ENCODE assay signal across 17 cellular contexts in genomic region chr13:112900691-112901091, GRCh38.
A peak's percentile ranks its signal among the peaks of the same experiment; 100 is the strongest.
DNase-seq lines count a peak whose midpoint lies in the region; ATAC-seq, FAIRE-seq and TF ChIP-seq lines count a peak whose summit lies in the region.
"Had no signal": no experiment of that assay in that cellular context is flagged by ENCODE, and none has a peak within 500 bp of the region (broad histone marks: within the 10 kb centered on the region; RNA-seq: fewer than 3 reads in every experiment).

No MANE protein-coding gene starts in this region.

- no peak for FAIRE-seq in kidney (lab: Jason Lieb, UNC)

- H3K27me3 Mint-ChIP-seq in H9 (ENCODE audit: low read depth), result peaks cover 14% of the 10 kb centered on the region
- no peaks in the 10 kb centered on the region for H3K27me3 Mint-ChIP-seq in activated CD4-positive, alpha-beta T cell treated with anti-CD3 and anti-CD28 coated beads, Interleukin-2, amount 10 ng/mL, durations not matched to agents 7 days and 5 days
- H3K27me3 Mint-ChIP-seq: B cell had no signal

- TF ChIP-seq CTCF in H9 (conservative IDR thresholded peaks at IDR 0.05) (no peak), kidney (IDR thresholded peaks at IDR 0.05; ENCODE audit: borderline replicate concordance, extremely low read depth, insufficient read depth) (no peak), foreskin keratinocyte (conservative IDR thresholded peaks at IDR 0.05) (no peak), OCI-LY7 (conservative IDR thresholded peaks at IDR 0.05; ENCODE audit: low read length) (no peak)

- H3K9me2 ChIP-seq in OCI-LY7 (ENCODE audit: insufficient read depth, low read length), result no peaks in the 10 kb centered on the region

- no peak overlapping the region for H3K9ac ChIP-seq in BLaER1 treated with 17β-estradiol and CSF1 and Interleukin-3, amounts not matched to agents 10 nM and 100 nM
- H3K9ac ChIP-seq in H9 (ENCODE audit: extremely low read depth, insufficient read length, low read length) (no peak overlapping the region), kidney (ENCODE audit: low read length in 2 of 2) (no peak overlapping the region)

- H3K27me3 ChIP-seq in BLaER1 treated with 17β-estradiol and CSF1 and Interleukin-3, amounts not matched to agents 10 nM and 100 nM, result peaks cover 81 to 100% (median 99%) of the 10 kb centered on the region in 11 experiments
- H3K27me3 ChIP-seq in H9 (ENCODE audit: insufficient read depth, low read length) (no peaks in the 10 kb centered on the region), foreskin keratinocyte (peaks cover 29% of the 10 kb centered on the region)
- H3K27me3 ChIP-seq: MG63 had no signal

- no CpG with 5 or more reads among the region's 8 CpGs for WGBS in H9 (ENCODE audit: extremely low coverage, insufficient read length, low lambda C conversion rate)

- H2BK20ac ChIP-seq in H9 (ENCODE audit: low read depth, low read length, poor library complexity, severe bottlenecking), result no peak overlapping the region

- no peak overlapping the region for H2BK12ac ChIP-seq in H9 (ENCODE audit: insufficient read length, low read depth, low read length)

- no peak overlapping the region for H3K23ac ChIP-seq in H9 (ENCODE audit: insufficient read length, low read depth, low read length)

- no peaks in the 10 kb centered on the region for H3K79me2 ChIP-seq in H9 (ENCODE audit: insufficient read depth, low read length)
- no peaks in the 10 kb centered on the region for H3K79me2 ChIP-seq in OCI-LY7 (ENCODE audit: insufficient read depth, low read depth, low read length)

- peaks cover 0 to 6% (median 0%) of the 10 kb centered on the region in 11 experiments; a peak in 3 of 22 replicates for H3K36me3 ChIP-seq in BLaER1 treated with 17β-estradiol and CSF1 and Interleukin-3, amounts not matched to agents 10 nM and 100 nM
- no peaks in the 10 kb centered on the region for H3K36me3 ChIP-seq in kidney (ENCODE audit: control insufficient read depth in 1 of 2, insufficient read depth in 2 of 2, low read length in 2 of 2)
- no peaks in the 10 kb centered on the region for H3K36me3 ChIP-seq in OCI-LY7 (ENCODE audit: insufficient read depth, low read length)
- H3K36me3 ChIP-seq: MG63 had no signal

- no peak overlapping the region for H3K4me3 ChIP-seq in BLaER1 treated with 17β-estradiol and CSF1 and Interleukin-3, amounts not matched to agents 10 nM and 100 nM
- H3K4me3 ChIP-seq in kidney (ENCODE audit: low read length in 2 of 2) (no peak overlapping the region), OCI-LY7 (ENCODE audit: low read depth, low read length, poor library complexity, severe bottlenecking) (no peak overlapping the region)
- H3K4me3 ChIP-seq: MG63 had no signal

- H4K20me1 ChIP-seq in BLaER1 treated with 17β-estradiol and CSF1 and Interleukin-3, amounts not matched to agents 10 nM and 100 nM, result peaks cover 0 to 38% (median 14%) of the 10 kb centered on the region in 11 experiments; a peak in 17 of 22 replicates
- H4K20me1 ChIP-seq in H9 (ENCODE audit: control insufficient read depth, insufficient read depth, insufficient read length) (no peaks in the 10 kb centered on the region), OCI-LY7 (ENCODE audit: insufficient read depth, low read length) (no peaks in the 10 kb centered on the region)

- H3K27ac ChIP-seq in BLaER1 treated with 17β-estradiol and CSF1 and Interleukin-3, amounts not matched to agents 10 nM and 100 nM, result no peak overlapping the region
- no peak overlapping the region for H3K27ac ChIP-seq in H9 (ENCODE audit: insufficient read length, low read depth, low read length)
- H3K27ac ChIP-seq in kidney (ENCODE audit: low read depth in 2 of 2, low read length in 2 of 2), result peak overlapping the region; percentile 6 to 10
- H3K27ac ChIP-seq in foreskin keratinocyte, result no peak overlapping the region
- H3K27ac ChIP-seq in OCI-LY7 (ENCODE audit: low read depth, low read length, poor library complexity, severe bottlenecking), result no peak overlapping the region
- H3K27ac ChIP-seq: RWPE1 had no signal

- H3K9me3 ChIP-seq in BLaER1 treated with 17β-estradiol and CSF1 and Interleukin-3, amounts not matched to agents 10 nM and 100 nM (replicated peaks in 1 of 11), result peaks cover 26 to 32% (median 31%) of the 10 kb centered on the region in 11 experiments
- H3K9me3 ChIP-seq in H9 (ENCODE audit: control insufficient read depth, low read depth, low read length) (no peaks in the 10 kb centered on the region), kidney (ENCODE audit: control insufficient read depth in 1 of 2, low read length in 2 of 2) (no peaks in the 10 kb centered on the region), OCI-LY7 (ENCODE audit: low read length) (no peaks in the 10 kb centered on the region)

- no peak overlapping the region for H2BK5ac ChIP-seq in H9 (ENCODE audit: insufficient read length, low read length)

- H3K4me1 ChIP-seq in BLaER1 treated with 17β-estradiol and CSF1 and Interleukin-3, amounts not matched to agents 10 nM and 100 nM, result peaks cover 0 to 11% (median 6%) of the 10 kb centered on the region in 10 experiments; a peak in 18 of 20 replicates
- H3K4me1 ChIP-seq in H9 (ENCODE audit: insufficient read depth, low read length), result peaks cover 4% of the 10 kb centered on the region; the same call in 1 of the 2 replicates
- peaks cover 17 to 29% of the 10 kb centered on the region in 2 donors for H3K4me1 ChIP-seq in kidney (ENCODE audit: control insufficient read depth in 1 of 2, insufficient read depth in 1 of 2, low read depth in 1 of 2, low read length in 2 of 2)
- no peaks in the 10 kb centered on the region for H3K4me1 ChIP-seq in foreskin keratinocyte
- H3K4me1 ChIP-seq in OCI-LY7 (ENCODE audit: insufficient read depth, low read length, poor library complexity, severe bottlenecking), result no peaks in the 10 kb centered on the region

- H4K5ac ChIP-seq in H9 (ENCODE audit: insufficient read length, low read depth, low read length), result no peak overlapping the region

- no peak overlapping the region for H2BK120ac ChIP-seq in H9 (ENCODE audit: low read depth, low read length, poor library complexity, severe bottlenecking)

- no peak overlapping the region; a peak in 1 of 5 replicates for H3K4me3 Mint-ChIP-seq in H9
- no peak overlapping the region for H3K4me3 Mint-ChIP-seq in activated CD4-positive, alpha-beta T cell treated with anti-CD3 and anti-CD28 coated beads, Interleukin-2, amount 10 ng/mL, durations not matched to agents 7 days and 5 days
- H3K4me3 Mint-ChIP-seq: B cell; CD8-positive, alpha-beta T cell had no signal

- peak overlapping the region in 2 of 3 experiments; percentile 52 to 89; a peak in 3 of 7 replicates for H3K27ac Mint-ChIP-seq in H9
- no peak overlapping the region for H3K27ac Mint-ChIP-seq in activated CD4-positive, alpha-beta T cell treated with anti-CD3 and anti-CD28 coated beads, Interleukin-2, amount 10 ng/mL, durations not matched to agents 7 days and 5 days
- H3K27ac Mint-ChIP-seq: B cell; CD8-positive, alpha-beta T cell had no signal

- H3K23me2 ChIP-seq in H9 (ENCODE audit: insufficient read length, low read depth, low read length, poor library complexity, severe bottlenecking), result no peaks in the 10 kb centered on the region

- peaks cover 29 to 33% (median 30%) of the 10 kb centered on the region in 3 experiments for H3K36me3 Mint-ChIP-seq in H9 (ENCODE audit: insufficient read depth in 1 of 3, low read depth in 3 of 3)
- no peaks in the 10 kb centered on the region for H3K36me3 Mint-ChIP-seq in activated CD4-positive, alpha-beta T cell treated with anti-CD3 and anti-CD28 coated beads, Interleukin-2, amount 10 ng/mL, durations not matched to agents 7 days and 5 days (ENCODE audit: low read depth)
- H3K36me3 Mint-ChIP-seq: CD8-positive, alpha-beta T cell had no signal

- peaks cover 12 to 15% of the 10 kb centered on the region in 2 experiments for H3K9me3 Mint-ChIP-seq in H9
- peaks cover 6% of the 10 kb centered on the region for H3K9me3 Mint-ChIP-seq in activated CD4-positive, alpha-beta T cell treated with anti-CD3 and anti-CD28 coated beads, Interleukin-2, amount 10 ng/mL, durations not matched to agents 7 days and 5 days

- no peak for ATAC-seq in sciatic nerve
- ATAC-seq in foreskin keratinocyte, result no peak
- ATAC-seq: CD8-positive, alpha-beta T cell had no signal

- H2AFZ ChIP-seq in H9 (ENCODE audit: low read length) (no peak overlapping the region), OCI-LY7 (ENCODE audit: low read length) (no peak overlapping the region)

- H3K4ac ChIP-seq in H9 (ENCODE audit: low read depth, low read length), result no peak overlapping the region

- DNase-seq in H9, result peak; percentile 29
- peak; percentile 62 for DNase-seq in kidney
- DNase-seq in sciatic nerve (ENCODE audit: low spot score), result peak; percentile 42
- DNase-seq in foreskin keratinocyte, result no peak
- DNase-seq in middle frontal gyrus (ENCODE audit: extremely low spot score, low spot score), result no peak
- DNase-seq in OCI-LY7 (ENCODE audit: low spot score), result no peak
- DNase-seq in activated CD4-positive, alpha-beta T cell treated with anti-CD3 and anti-CD28 coated beads, Interleukin-2, amount 10 ng/mL, durations not matched to agents 7 days and 5 days, result no peak
- DNase-seq: ACHN; CD8-positive, alpha-beta T cell; GOT3; MG63; NCI-H1105; NCI-H187; NCI-H2171 had no signal

- no TSS peak for BruUV-seq in OCI-LY7 (replicated peaks; lab: Mats Ljungman, UMichigan)

- H3K18ac ChIP-seq in H9 (ENCODE audit: insufficient read length, low read depth, low read length), result no peak overlapping the region

- peaks cover 63 to 65% of the 10 kb centered on the region in 2 experiments for H3K4me1 Mint-ChIP-seq in H9
- H3K4me1 Mint-ChIP-seq in activated CD4-positive, alpha-beta T cell treated with anti-CD3 and anti-CD28 coated beads, Interleukin-2, amount 10 ng/mL, durations not matched to agents 7 days and 5 days, result no peaks in the 10 kb centered on the region

- POLR2A ChIA-PET in OCI-LY7 (lab: Charles Lee), result no interaction called here
- POLR2A ChIA-PET in activated CD4-positive, alpha-beta T cell treated with anti-CD3 and anti-CD28 coated beads, Interleukin-2, amount 10 ng/mL, durations not matched to agents 7 days and 5 days (lab: Charles Lee), result no interaction called here

- no peak overlapping the region for H3K14ac ChIP-seq in H9 (ENCODE audit: insufficient read depth, low read length)

- no peaks in the 10 kb centered on the region for H3K79me1 ChIP-seq in H9 (ENCODE audit: insufficient read depth, low read depth, low read length, poor library complexity, severe bottlenecking)

- H4K91ac ChIP-seq in H9 (ENCODE audit: insufficient read length, low read depth, low read length), result no peak overlapping the region

- intact Hi-C loops in kidney (cut with DNase I) (no loop called here), sciatic nerve (cut with DNase I) (no loop called here), OCI-LY7 (cut with micrococcal nuclease; ENCODE audit: unreplicated experiment) (no loop called here)

- no peak overlapping the region for H4K8ac ChIP-seq in H9 (replicated peaks; ENCODE audit: insufficient read length, low read depth, low read length)

- H3T11ph ChIP-seq in H9 (ENCODE audit: low read length), result no peak overlapping the region

- peak overlapping the region in 6 of 11 experiments; percentile 6 to 32 (median 23); a peak in 4 of 22 replicates for H3K4me2 ChIP-seq in BLaER1 treated with 17β-estradiol and CSF1 and Interleukin-3, amounts not matched to agents 10 nM and 100 nM
- no peak overlapping the region for H3K4me2 ChIP-seq in H9 (ENCODE audit: insufficient read depth, insufficient read length, low read length)
- no peak overlapping the region for H3K4me2 ChIP-seq in OCI-LY7 (ENCODE audit: low read length)

- no peak overlapping the region for H2AK5ac ChIP-seq in H9 (ENCODE audit: insufficient read length, low read length)

- CTCF ChIA-PET in OCI-LY7 (lab: Charles Lee; ENCODE audit: unreplicated experiment), result no interaction called here
- CTCF ChIA-PET in activated CD4-positive, alpha-beta T cell treated with anti-CD3 and anti-CD28 coated beads, Interleukin-2, amount 10 ng/mL, durations not matched to agents 7 days and 5 days (lab: Charles Lee), result interaction anchor here (0.5 kb wide), 1 partner anchor 274 kb away, joined by 4 read pairs; no protein-coding TSS in a partner anchor

- no peak overlapping the region for H3K56ac ChIP-seq in H9 (ENCODE audit: insufficient read length, low read depth, low read length)

- H2BK15ac ChIP-seq in H9 (ENCODE audit: low read depth, low read length), result no peak overlapping the region

Comparison
In these comparisons a context has a peak if more than half of its experiments do, and no peak if none do; other contexts are left out.
1. H3K27ac ChIP-seq: peak in kidney (2 of 2); none in BLaER1 treated with 17β-estradiol and CSF1 and Interleukin-3, amounts not matched to agents 10 nM and 100 nM (0 of 11), H9 (single experiment), foreskin keratinocyte (single experiment) and OCI-LY7 (single experiment).
2. H3K4me2 ChIP-seq: peak in BLaER1 treated with 17β-estradiol and CSF1 and Interleukin-3, amounts not matched to agents 10 nM and 100 nM (6 of 11); none in H9 (single experiment) and OCI-LY7 (single experiment).
3. DNase-seq: peak in H9 (single experiment), kidney (single experiment) and sciatic nerve (single experiment); none in foreskin keratinocyte (0 of 2), middle frontal gyrus (single experiment), OCI-LY7 (single experiment) and activated CD4-positive, alpha-beta T cell treated with anti-CD3 and anti-CD28 coated beads, Interleukin-2, amount 10 ng/mL, durations not matched to agents 7 days and 5 days (single experiment).